Comparison of ENCODE assay signal across 14 cellular contexts in the genomic region with DNA sequence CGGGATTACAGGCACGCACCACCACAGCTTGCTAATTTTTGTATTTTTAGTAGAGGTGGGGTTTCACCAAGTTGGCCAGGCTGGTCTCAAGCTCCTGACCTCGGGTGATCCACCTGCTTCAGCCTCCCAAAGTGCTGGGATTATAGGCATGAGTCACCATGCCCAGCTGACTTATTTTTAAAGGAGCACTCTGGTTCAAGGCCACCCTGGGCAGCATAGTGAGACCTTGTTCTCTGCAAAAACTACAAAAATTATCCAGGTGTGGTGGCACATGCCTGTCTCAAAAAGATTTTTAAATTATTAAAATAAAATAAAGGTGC. TPM values are rescaled to one million over a fixed set of nuclear protein-coding genes. Genes with fewer than 3 reads are reported as not detected.
"Had no signal": no experiment of that assay in that cellular context is flagged by ENCODE, and none has a peak within 500 bp of the region (broad histone marks: within the 10 kb centered on the region; RNA-seq: fewer than 3 reads in every experiment).

No MANE protein-coding gene starts in this region.

RNA-seq across cellular contexts. Expression of a gene that starts 7.8 kb away (rescaled TPM):
- total RNA-seq: activated B cell treated with CpG ODN at 0.5 μM for 24 hours; activated CD4-positive, alpha-beta memory T cell treated with anti-CD3 and anti-CD28 coated beads for 36 hours; activated CD4-positive, alpha-beta memory T cell treated with anti-CD3 and anti-CD28 coated beads, Interleukin-2, amount 10 ng/mL, durations not matched to agents 7 days and 5 days; activated CD4-positive, alpha-beta T cell treated with anti-CD3 and anti-CD28 coated beads for 36 hours; activated CD4-positive, alpha-beta T cell treated with anti-CD3 and anti-CD28 coated beads, Interleukin-2, amount 10 ng/mL, durations not matched to agents 24 days and 14 days; activated CD4-positive, alpha-beta T cell treated with anti-CD3 and anti-CD28 coated beads, Interleukin-2, amount 10 ng/mL, durations not matched to agents 7 days and 5 days; activated CD8-positive, alpha-beta memory T cell treated with anti-CD3 and anti-CD28 coated beads for 36 hours; activated CD8-positive, alpha-beta memory T cell treated with anti-CD3 and anti-CD28 coated beads, Interleukin-2, amount 10 ng/mL, durations not matched to agents 7 days and 5 days; activated CD8-positive, alpha-beta T cell treated with anti-CD3 and anti-CD28 coated beads for 36 hours; activated CD8-positive, alpha-beta T cell treated with anti-CD3 and anti-CD28 coated beads, Interleukin-2, amount 10 ng/mL, durations not matched to agents 7 days and 5 days; T-helper 1 cell treated with Interleukin-12 subunit alpha and Interleukin-12 subunit beta and Interleukin-4 antibody, amounts not matched to agents 30 ng/mL and 1 ng/mL, for 36 hours; T-helper 17 cell; T-helper 2 cell treated with Interferon-gamma antibody and Interleukin-4, amounts not matched to agents 100 ng/mL and 5 ng/mL, for 36 hours; WTC11 had no signal

RNA-seq across cellular contexts. Expression of a gene that starts 35.2 kb away (rescaled TPM):
- total RNA-seq: activated B cell treated with CpG ODN at 0.5 μM for 24 hours; activated CD4-positive, alpha-beta memory T cell treated with anti-CD3 and anti-CD28 coated beads for 36 hours; activated CD4-positive, alpha-beta memory T cell treated with anti-CD3 and anti-CD28 coated beads, Interleukin-2, amount 10 ng/mL, durations not matched to agents 7 days and 5 days; activated CD4-positive, alpha-beta T cell treated with anti-CD3 and anti-CD28 coated beads, Interleukin-2, amount 10 ng/mL, durations not matched to agents 24 days and 14 days; activated CD4-positive, alpha-beta T cell treated with anti-CD3 and anti-CD28 coated beads, Interleukin-2, amount 10 ng/mL, durations not matched to agents 7 days and 5 days; activated CD8-positive, alpha-beta memory T cell treated with anti-CD3 and anti-CD28 coated beads for 36 hours; activated CD8-positive, alpha-beta memory T cell treated with anti-CD3 and anti-CD28 coated beads, Interleukin-2, amount 10 ng/mL, durations not matched to agents 7 days and 5 days; activated CD8-positive, alpha-beta T cell treated with anti-CD3 and anti-CD28 coated beads for 36 hours; activated CD8-positive, alpha-beta T cell treated with anti-CD3 and anti-CD28 coated beads, Interleukin-2, amount 10 ng/mL, durations not matched to agents 7 days and 5 days; T-helper 1 cell treated with Interleukin-12 subunit alpha and Interleukin-12 subunit beta and Interleukin-4 antibody, amounts not matched to agents 30 ng/mL and 1 ng/mL, for 36 hours; T-helper 17 cell; T-helper 2 cell treated with Interferon-gamma antibody and Interleukin-4, amounts not matched to agents 100 ng/mL and 5 ng/mL, for 36 hours; WTC11 had no signal
